ENCODE assay signal across 8 cellular contexts in genomic region chr20:44572551-44573500, GRCh38. TPM values are rescaled to one million over a fixed set of nuclear protein-coding genes. Genes with fewer than 3 reads are reported as not detected.
DNase-seq lines count a peak whose midpoint lies in the region; ATAC-seq, FAIRE-seq and TF ChIP-seq lines count a peak whose summit lies in the region.

No MANE protein-coding gene starts in this region.

- H3K9ac ChIP-seq in skeletal muscle tissue (ENCODE audit: low read depth in 1 of 3, low read length in 3 of 3) = peak overlapping the region; percentile 68 to 82 (median 77)

- ATAC-seq in GM18519 (IDR thresholded peaks at IDR 0.05; ENCODE audit: low FRiP score, unreplicated experiment) (no peak), HG02678 (IDR thresholded peaks at IDR 0.05; ENCODE audit: unreplicated experiment) (no peak)

- TF ChIP-seq CTCF in right atrium auricular region (IDR thresholded peaks at IDR 0.05) = no peak

- H3K36me3 ChIP-seq in right atrium auricular region (no peaks in the 10 kb centered on the region), skeletal muscle tissue (ENCODE audit: control insufficient read depth in 3 of 3, insufficient read depth in 3 of 3, low read length in 3 of 3) (no peaks in the 10 kb centered on the region), HAP-1 (replicated peaks) (no peaks in the 10 kb centered on the region)

- H3K9me3 ChIP-seq in right atrium auricular region = no peaks in the 10 kb centered on the region
- H3K9me3 ChIP-seq in skeletal muscle tissue (ENCODE audit: control insufficient read depth in 3 of 3, low read length in 3 of 3) = no peaks in the 10 kb centered on the region
- H3K9me3 ChIP-seq in HAP-1 = no peaks in the 10 kb centered on the region

- H3K27me3 ChIP-seq in right atrium auricular region (no peaks in the 10 kb centered on the region), skeletal muscle tissue (ENCODE audit: control insufficient read depth in 3 of 3, insufficient read depth in 3 of 3, low read length in 3 of 3) (no peaks in the 10 kb centered on the region), HAP-1 (ENCODE audit: low read depth) (no peaks in the 10 kb centered on the region)

- peak; percentile 87 for FAIRE-seq in G401.6 (lab: Jason Lieb, UNC)

- peak overlapping the region; percentile 84 to 94 for H3K27ac ChIP-seq in right atrium auricular region
- peak overlapping the region; percentile 95 for H3K27ac ChIP-seq in skeletal muscle tissue (ENCODE audit: low read depth, low read length)

- no peak overlapping the region for H3K4me3 ChIP-seq in right atrium auricular region
- peak overlapping the region; percentile 42 to 66 (median 54) for H3K4me3 ChIP-seq in skeletal muscle tissue (ENCODE audit: low read length in 3 of 3)
- H3K4me3 ChIP-seq in HAP-1 = no peak overlapping the region

- DNase-seq in amniotic epithelial cell (ENCODE audit: low read depth) = peak; percentile 96
- no peak for DNase-seq in right atrium auricular region (ENCODE audit: low spot score)
- DNase-seq in NCI-H510A treated with DMSO at 0.1 percent for 48 hours (lab: John Stamatoyannopoulos, UW) = no peak
- DNase-seq in HAP-1 (ENCODE audit: low spot score in 2 of 2) = no peak

- H3K4me1 ChIP-seq in right atrium auricular region = peaks cover 0 to 62% of the 10 kb centered on the region in 2 donors
- peaks cover 41 to 47% (median 42%) of the 10 kb centered on the region in 3 donors for H3K4me1 ChIP-seq in skeletal muscle tissue (ENCODE audit: control insufficient read depth in 3 of 3, insufficient read depth in 3 of 3, low read length in 3 of 3)
- H3K4me1 ChIP-seq in HAP-1 = no peaks in the 10 kb centered on the region

- in situ Hi-C loops in HAP-1 (cut with MboI; ENCODE audit: low sequenced_read_pairs) = no loop called here

RNA-seq across cellular contexts. Expression of gene PKIG, which starts 9.6 kb away (rescaled TPM):
- total RNA-seq in right atrium auricular region (100 to 1,000 TPM; 237 to 268 TPM), skeletal muscle tissue (37.1 TPM)

RNA-seq across cellular contexts. Expression of gene SERINC3, which starts 51.0 kb away (rescaled TPM):
- total RNA-seq in right atrium auricular region = 100 to 1,000 TPM in 1 of 2 donors, 10 to 100 TPM in 1; 85.7 to 112 TPM
- total RNA-seq in skeletal muscle tissue = 44.9 TPM

Comparison
In these comparisons a context has a peak if more than half of its experiments do, and no peak if none do; other contexts are left out.
1. H3K4me3 ChIP-seq: peak in skeletal muscle tissue (3 of 3); none in right atrium auricular region (0 of 2) and HAP-1 (single experiment).